Comparison of ENCODE assay signal across 20 cellular contexts in the genomic region with DNA sequence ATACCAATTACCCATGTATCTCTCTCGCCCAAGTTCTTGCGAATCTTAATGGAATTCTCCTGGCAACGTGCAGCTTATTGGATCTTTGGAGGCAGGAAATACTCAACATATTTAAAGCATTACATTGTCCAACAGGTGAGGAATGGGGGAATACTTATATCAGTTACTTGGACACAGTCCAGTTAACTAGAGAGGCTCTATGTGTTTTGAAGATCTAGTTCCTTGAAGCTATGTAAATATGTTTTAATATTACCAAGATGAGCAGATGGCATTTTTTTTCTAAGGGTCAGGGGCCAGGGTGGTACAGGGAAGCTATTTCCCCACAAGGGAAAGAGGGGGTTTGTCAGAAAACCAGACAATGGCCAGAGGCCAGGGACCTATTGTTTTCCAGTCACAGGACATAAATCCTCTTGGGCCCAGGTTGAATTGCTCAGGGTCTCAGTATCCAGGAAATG. TPM values are rescaled to one million over a fixed set of nuclear protein-coding genes. Genes with fewer than 3 reads are reported as not detected.
A peak's percentile ranks its signal among the peaks of the same experiment; 100 is the strongest.
DNase-seq lines count a peak whose midpoint lies in the region; ATAC-seq, FAIRE-seq and TF ChIP-seq lines count a peak whose summit lies in the region.
"Had no signal": no experiment of that assay in that cellular context is flagged by ENCODE, and none has a peak within 500 bp of the region (broad histone marks: within the 10 kb centered on the region; RNA-seq: fewer than 3 reads in every experiment).

No MANE protein-coding gene starts in this region.

- H3K36me3 Mint-ChIP-seq in activated T-helper 2 cell treated with anti-CD3 and anti-CD28 coated beads, Interferon-gamma antibody, Interleukin-2, Interleukin-4, amounts not matched to agents 10 μg/mL and 5 μg/mL and 100 μg/mL, durations not matched to agents 14 hours and 24 hours and 36 hours (ENCODE audit: low read depth), result no peaks in the 10 kb centered on the region
- H3K36me3 Mint-ChIP-seq: neural progenitor cell; stimulated activated naive B cell treated with anti-CD40 and anti-IgM and Interleukin-4, amounts not matched to agents 10 μg/mL and 1 μg/mL and 100 μg/mL, for 72 hours had no signal

- TF ChIP-seq POLR2A in H54 (IDR thresholded peaks at IDR 0.05; ENCODE audit: low read depth, low read length), result no peak

- H3K4me1 Mint-ChIP-seq in activated T-helper 2 cell treated with anti-CD3 and anti-CD28 coated beads, Interferon-gamma antibody, Interleukin-2, Interleukin-4, amounts not matched to agents 10 μg/mL and 5 μg/mL and 100 μg/mL, durations not matched to agents 14 hours and 24 hours and 36 hours (ENCODE audit: low read depth), result peaks cover 4% of the 10 kb centered on the region

- peak; percentile 26 for DNase-seq in H54 (ENCODE audit: insufficient read length, low spot score)
- peak; percentile 29 for DNase-seq in NCI-H2196 treated with DMSO at 0.1 percent for 48 hours (lab: John Stamatoyannopoulos, UW; ENCODE audit: unreplicated experiment)
- DNase-seq in choroid plexus epithelial cell (ENCODE audit: low read depth), result peak; percentile 36
- DNase-seq in myocyte (ENCODE audit: low read depth), result peak; percentile 17
- DNase-seq in HCEC 1CT, result no peak
- no peak for DNase-seq in lower lobe of right lung
- no peak for DNase-seq in activated T-helper 2 cell treated with anti-CD3 and anti-CD28 coated beads, Interferon-gamma antibody, Interleukin-2, Interleukin-4, amounts not matched to agents 10 μg/mL and 5 μg/mL and 100 μg/mL, durations not matched to agents 14 hours and 24 hours and 36 hours (ENCODE audit: low spot score)
- DNase-seq: amygdala; C1 segment of cervical spinal cord; cortex of kidney; DND-41; NCI-H1436; NCI-H446 treated with DMSO at 0.1 percent for 48 hours; sigmoid colon; stimulated activated naive B cell treated with anti-CD40 and anti-IgM and Interleukin-4, amounts not matched to agents 10 μg/mL and 1 μg/mL and 100 μg/mL, for 72 hours had no signal

- no peak overlapping the region for H3K27ac Mint-ChIP-seq in activated T-helper 2 cell treated with anti-CD3 and anti-CD28 coated beads, Interferon-gamma antibody, Interleukin-2, Interleukin-4, amounts not matched to agents 10 μg/mL and 5 μg/mL and 100 μg/mL, durations not matched to agents 14 hours and 24 hours and 36 hours
- H3K27ac Mint-ChIP-seq: neural progenitor cell; stimulated activated naive B cell treated with anti-CD40 and anti-IgM and Interleukin-4, amounts not matched to agents 10 μg/mL and 1 μg/mL and 100 μg/mL, for 72 hours had no signal

- H3K36me3 ChIP-seq in lower lobe of right lung, result no peaks in the 10 kb centered on the region
- H3K36me3 ChIP-seq: neural progenitor cell, sigmoid colon, vagina had no signal

- H3K4me3 ChIP-seq in choroid plexus epithelial cell (ENCODE audit: low read depth, low read length) (no peak overlapping the region), lower lobe of right lung (no peak overlapping the region)
- H3K4me3 ChIP-seq: lung, neural progenitor cell, sigmoid colon, vagina had no signal

- peak; percentile 64 for FAIRE-seq in H54 (lab: Jason Lieb, UNC)

- peaks cover 24% of the 10 kb centered on the region for H3K27me3 Mint-ChIP-seq in activated T-helper 2 cell treated with anti-CD3 and anti-CD28 coated beads, Interferon-gamma antibody, Interleukin-2, Interleukin-4, amounts not matched to agents 10 μg/mL and 5 μg/mL and 100 μg/mL, durations not matched to agents 14 hours and 24 hours and 36 hours (ENCODE audit: low read depth)

- H3K27ac ChIP-seq in lower lobe of right lung, result no peak overlapping the region
- H3K27ac ChIP-seq: KMS-11, neural progenitor cell, sigmoid colon, vagina, VCaP had no signal

- H3K27me3 ChIP-seq in lower lobe of right lung (ENCODE audit: low read depth), result peaks cover 20% of the 10 kb centered on the region
- H3K27me3 ChIP-seq: vagina had no signal

- no peaks in the 10 kb centered on the region for H3K9me3 Mint-ChIP-seq in activated T-helper 2 cell treated with anti-CD3 and anti-CD28 coated beads, Interferon-gamma antibody, Interleukin-2, Interleukin-4, amounts not matched to agents 10 μg/mL and 5 μg/mL and 100 μg/mL, durations not matched to agents 14 hours and 24 hours and 36 hours
- H3K9me3 Mint-ChIP-seq: neural progenitor cell; stimulated activated naive B cell treated with anti-CD40 and anti-IgM and Interleukin-4, amounts not matched to agents 10 μg/mL and 1 μg/mL and 100 μg/mL, for 72 hours had no signal

- H3K9me3 ChIP-seq in lower lobe of right lung, result no peaks in the 10 kb centered on the region
- H3K9me3 ChIP-seq: sigmoid colon, vagina had no signal

- peaks cover 9% of the 10 kb centered on the region for H3K4me1 ChIP-seq in lower lobe of right lung
- H3K4me1 ChIP-seq: neural progenitor cell had no signal

- no peak for ATAC-seq in lower lobe of right lung
- ATAC-seq: stimulated activated naive B cell treated with anti-CD40 and anti-IgM and Interleukin-4, amounts not matched to agents 10 μg/mL and 1 μg/mL and 100 μg/mL, for 72 hours had no signal

- H3K4me3 Mint-ChIP-seq in activated T-helper 2 cell treated with anti-CD3 and anti-CD28 coated beads, Interferon-gamma antibody, Interleukin-2, Interleukin-4, amounts not matched to agents 10 μg/mL and 5 μg/mL and 100 μg/mL, durations not matched to agents 14 hours and 24 hours and 36 hours (ENCODE audit: low read depth), result no peak overlapping the region
- H3K4me3 Mint-ChIP-seq: neural progenitor cell; stimulated activated naive B cell treated with anti-CD40 and anti-IgM and Interleukin-4, amounts not matched to agents 10 μg/mL and 1 μg/mL and 100 μg/mL, for 72 hours had no signal

- intact Hi-C loops in lower lobe of right lung (cut with DNase I), result no loop called here
- intact Hi-C loops in activated T-helper 2 cell treated with anti-CD3 and anti-CD28 coated beads, Interferon-gamma antibody, Interleukin-2, Interleukin-4, amounts not matched to agents 10 μg/mL and 5 μg/mL and 100 μg/mL, durations not matched to agents 14 hours and 24 hours and 36 hours (cut with micrococcal nuclease), result no loop called here

- TF ChIP-seq CTCF in choroid plexus epithelial cell (conservative IDR thresholded peaks at IDR 0.05; ENCODE audit: low read depth, low read length) (no peak), lower lobe of right lung (IDR thresholded peaks at IDR 0.05) (no peak)

RNA-seq across cellular contexts. Expression of a gene that starts 26.8 kb away (rescaled TPM):
- total RNA-seq in myocyte, result 0.21 TPM in 1 of 2 replicates, not detected in the other
- polyA plus RNA-seq in myocyte (2012), result 0.11 TPM
- total RNA-seq in lower lobe of right lung, result not detected
- not detected in 2 replicates for total RNA-seq in activated T-helper 2 cell treated with anti-CD3 and anti-CD28 coated beads, Interferon-gamma antibody, Interleukin-2, Interleukin-4, amounts not matched to agents 10 μg/mL and 5 μg/mL and 100 μg/mL, durations not matched to agents 14 hours and 24 hours and 36 hours
- total RNA-seq: lung, sigmoid colon had no signal
- polyA plus RNA-seq: lung, sigmoid colon had no signal

Comparison
In these comparisons a context has a peak if more than half of its experiments do, and no peak if none do; other contexts are left out.
1. DNase-seq: peak in H54 (single experiment), NCI-H2196 treated with DMSO at 0.1 percent for 48 hours (single experiment), choroid plexus epithelial cell (single experiment) and myocyte (single experiment); none in HCEC 1CT (single experiment), lower lobe of right lung (single experiment) and activated T-helper 2 cell treated with anti-CD3 and anti-CD28 coated beads, Interferon-gamma antibody, Interleukin-2, Interleukin-4, amounts not matched to agents 10 μg/mL and 5 μg/mL and 100 μg/mL, durations not matched to agents 14 hours and 24 hours and 36 hours (single experiment).